ENCODE assay signal across 8 cellular contexts in genomic region chrX:132292753-132293152, GRCh38.
DNase-seq lines count a peak whose midpoint lies in the region; ATAC-seq, FAIRE-seq and TF ChIP-seq lines count a peak whose summit lies in the region.

No MANE protein-coding gene starts in this region.

- no peak overlapping the region for H3K27ac ChIP-seq in small intestine (ENCODE audit: low read depth in 1 of 2, low read length in 1 of 2)

- CTCF ChIA-PET in AG04449 (lab: Yijun Ruan, JAX) = interaction anchor here (0.6 to 4.0 kb wide), 30 partner anchors 9 to 373 kb away, joined by 3 to 51 read pairs (median 4); no protein-coding TSS in a partner anchor

- ATAC-seq in GM18858 (IDR thresholded peaks at IDR 0.05; ENCODE audit: unreplicated experiment) (peak; percentile 82), GM21447 (IDR thresholded peaks at IDR 0.05; ENCODE audit: unreplicated experiment) (no peak), GM21390 (IDR thresholded peaks at IDR 0.05; ENCODE audit: unreplicated experiment) (no peak)

- DNase-seq in AG04449 (ENCODE audit: low read depth, low spot score) (peak; percentile 12), HS-5 (ENCODE audit: low read depth) (peak; percentile 9), amniotic epithelial cell (ENCODE audit: low read depth) (peak; percentile 63), hepatic stellate cell (ENCODE audit: low spot score) (peak; percentile 38), small intestine (peak; percentile 52)

- WGBS in small intestine, 3 donors = 1 to 9% (median 2%) methylated on average over 4 of the region's 4 CpGs

- no peaks in the 10 kb centered on the region for H3K27me3 ChIP-seq in small intestine (ENCODE audit: control insufficient read depth in 2 of 2, insufficient read depth in 2 of 2, low read length in 2 of 2)

- FAIRE-seq in small intestine (lab: Jason Lieb, UNC) = no peak

- H3K36me3 ChIP-seq in small intestine (ENCODE audit: control insufficient read depth in 2 of 2, insufficient read depth in 2 of 2, low read length in 2 of 2) = no peaks in the 10 kb centered on the region

- peak; percentile 33 for TF ChIP-seq CTCF in AG04449 (IDR thresholded peaks at IDR 0.05; ENCODE audit: insufficient read depth, low read length, missing control alignments)

- no peaks in the 10 kb centered on the region for H3K4me1 ChIP-seq in small intestine (ENCODE audit: control insufficient read depth in 2 of 2, insufficient read depth in 1 of 2, low read depth in 1 of 2, low read length in 1 of 2)

- H3K4me3 ChIP-seq in AG04449 (ENCODE audit: low read depth, low read length) (no peak overlapping the region), small intestine (ENCODE audit: low read depth in 1 of 2, low read length in 2 of 2) (no peak overlapping the region)

- H3K9me3 ChIP-seq in small intestine (ENCODE audit: control insufficient read depth, low read depth) = no peaks in the 10 kb centered on the region

- POLR2A ChIA-PET in AG04449 (lab: Yijun Ruan, JAX) = no interaction called here

Comparison
In these comparisons a context has a peak if more than half of its experiments do, and no peak if none do; other contexts are left out.
1. DNase-seq: peak in every context shown above with its lines; median percentile 63 in amniotic epithelial cell; 52 in small intestine; 38 in hepatic stellate cell; 12 in AG04449; 9 in HS-5.